In the genomic region with DNA sequence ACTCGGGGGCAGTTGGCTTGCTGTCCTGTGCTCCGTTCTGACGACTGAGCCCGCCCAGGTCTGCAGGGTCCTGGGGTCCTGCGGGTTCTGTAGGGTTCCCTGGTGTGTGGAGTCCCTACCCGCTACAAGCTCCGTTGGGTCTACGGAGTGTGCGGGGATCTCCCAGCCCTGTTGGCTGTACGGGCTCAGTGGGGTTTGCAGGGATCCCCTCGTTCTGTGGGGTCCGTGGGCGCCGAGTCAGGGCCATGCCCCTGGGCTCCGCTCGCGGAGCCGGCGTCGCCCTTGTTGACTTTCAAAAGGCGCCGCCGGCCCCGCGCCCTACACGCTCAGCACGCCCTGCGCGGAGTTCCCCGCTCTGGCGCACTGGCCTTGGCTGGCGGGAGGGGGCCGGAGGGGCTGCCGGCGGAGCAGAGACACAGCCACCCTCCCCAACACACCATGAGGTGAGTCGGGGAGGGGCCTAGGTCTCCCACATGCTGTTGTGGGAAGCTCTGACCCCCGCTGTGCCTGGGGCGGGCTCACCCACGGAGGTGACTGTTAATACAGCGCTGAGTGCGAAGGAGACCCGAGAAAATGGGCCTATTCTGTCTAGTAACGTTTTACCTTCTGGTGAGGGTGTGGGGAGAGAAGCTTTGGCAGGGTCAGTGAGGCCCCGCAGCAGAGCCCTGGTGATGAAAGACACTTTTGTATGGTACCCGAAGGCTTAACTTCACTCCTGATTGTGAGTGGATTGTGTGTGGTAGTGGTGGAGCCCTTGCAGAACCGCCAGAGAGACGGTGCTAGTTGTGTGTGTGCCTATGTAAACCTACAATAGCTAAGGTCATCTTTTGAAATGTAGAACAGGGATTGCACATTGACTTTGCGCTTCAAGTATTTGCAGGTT, we compare ENCODE assay signal across 1 cellular context.
TF ChIP-seq lines count a peak whose summit lies in the region.

No MANE protein-coding gene starts in this region.

TF ChIP-seq in HepG2, 621 proteins besides CTCF, POLR2A, EP300 and RAD21 (continued from another document and continues in another):
- TF ChIP-seq, protein P1, sequence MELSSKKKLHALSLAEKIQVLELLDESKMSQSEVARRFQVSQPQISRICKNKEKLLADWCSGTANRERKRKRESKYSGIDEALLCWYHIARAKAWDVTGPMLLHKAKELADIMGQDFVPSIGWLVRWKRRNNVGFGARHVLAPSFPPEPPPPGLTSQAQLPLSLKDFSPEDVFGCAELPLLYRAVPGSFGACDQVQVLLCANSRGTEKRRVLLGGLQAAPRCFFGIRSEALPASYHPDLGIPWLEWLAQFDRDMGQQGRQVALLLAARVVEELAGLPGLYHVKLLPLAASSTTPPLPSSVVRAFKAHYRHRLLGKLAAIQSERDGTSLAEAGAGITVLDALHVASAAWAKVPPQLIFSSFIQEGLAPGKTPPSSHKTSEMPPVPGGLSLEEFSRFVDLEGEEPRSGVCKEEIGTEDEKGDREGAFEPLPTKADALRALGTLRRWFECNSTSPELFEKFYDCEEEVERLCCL (CRISPR knock-in tag; IDR thresholded peaks at IDR 0.05; ENCODE audit: borderline replicate concordance): no peak
- TF ChIP-seq ZBTB44 (CRISPR knock-in tag; IDR thresholded peaks at IDR 0.05) (no peak), RARG (CRISPR knock-in tag; IDR thresholded peaks at IDR 0.05; ENCODE audit: low read depth) (no peak), NFE2L1 (CRISPR knock-in tag; IDR thresholded peaks at IDR 0.05; ENCODE audit: borderline replicate concordance) (no peak), HMGA1 (CRISPR knock-in tag; conservative IDR thresholded peaks at IDR 0.05) (no peak), ZNF570 (CRISPR knock-in tag; IDR thresholded peaks at IDR 0.05; ENCODE audit: borderline replicate concordance) (no peak), SOX6 (IDR thresholded peaks at IDR 0.05) (no peak), SOX6 (CRISPR knock-in tag; IDR thresholded peaks at IDR 0.05) (peak; percentile 81), IKZF1 (IDR thresholded peaks at IDR 0.05) (no peak), TEAD2 (CRISPR knock-in tag; IDR thresholded peaks at IDR 0.05) (no peak), ZNF792 (CRISPR knock-in tag; IDR thresholded peaks at IDR 0.05) (peak; percentile 84), NR2F1 (CRISPR knock-in tag; IDR thresholded peaks at IDR 0.05) (no peak; a peak in 3 of 4 replicates), FOXP4 (CRISPR knock-in tag; IDR thresholded peaks at IDR 0.05) (peak; percentile 76), BCLAF1 (IDR thresholded peaks at IDR 0.05) (no peak), ARNTL (CRISPR knock-in tag; IDR thresholded peaks at IDR 0.05) (peak; percentile 25; the same call in 1 of the 2 replicates), SMAD9 (CRISPR knock-in tag; IDR thresholded peaks at IDR 0.05) (no peak), ZNF451 (CRISPR knock-in tag; IDR thresholded peaks at IDR 0.05) (0 out of 2 replicates have a peak, but pooled peaks have one; percentile 86), NR3C1 (CRISPR knock-in tag; IDR thresholded peaks at IDR 0.05) (no peak), JARID2 (CRISPR knock-in tag; IDR thresholded peaks at IDR 0.05; ENCODE audit: insufficient replicate concordance) (no peak), ZC3H4 (CRISPR knock-in tag; IDR thresholded peaks at IDR 0.05; ENCODE audit: borderline replicate concordance) (no peak), ARNT2 (CRISPR knock-in tag; IDR thresholded peaks at IDR 0.05; ENCODE audit: low read depth) (peak; percentile 58), ATF7-NPFF (CRISPR knock-in tag; IDR thresholded peaks at IDR 0.05; ENCODE audit: low read depth) (peak; percentile 84), DBP (CRISPR knock-in tag; IDR thresholded peaks at IDR 0.05; ENCODE audit: not compliant biosample characterization) (no peak), ZSCAN9 (CRISPR knock-in tag; IDR thresholded peaks at IDR 0.05; ENCODE audit: borderline replicate concordance) (peak; percentile 70; the same call in 1 of the 2 replicates), WIZ (CRISPR knock-in tag; IDR thresholded peaks at IDR 0.05) (peak; percentile 89), TCF7L2 (IDR thresholded peaks at IDR 0.05; ENCODE audit: low read depth, low read length) (no peak), DMAP1 (CRISPR knock-in tag; IDR thresholded peaks at IDR 0.05) (peak; percentile 92), ZNF674 (CRISPR knock-in tag; IDR thresholded peaks at IDR 0.05; ENCODE audit: low read depth) (no peak), MAFF (IDR thresholded peaks at IDR 0.05; ENCODE audit: low read depth, low read length) (no peak), IKZF4 (CRISPR knock-in tag; IDR thresholded peaks at IDR 0.05; ENCODE audit: borderline replicate concordance, low read depth, not compliant biosample characterization) (no peak), NPAS2 (CRISPR knock-in tag; IDR thresholded peaks at IDR 0.05; ENCODE audit: borderline replicate concordance) (no peak), TSC22D2 (CRISPR knock-in tag; IDR thresholded peaks at IDR 0.05; ENCODE audit: borderline replicate concordance) (no peak), REXO4 (CRISPR knock-in tag; IDR thresholded peaks at IDR 0.05; ENCODE audit: borderline replicate concordance) (peak; percentile 72), SOX13 (IDR thresholded peaks at IDR 0.05) (0 out of 2 replicates have a peak, but pooled peaks have one; percentile 42), SOX13 (CRISPR knock-in tag; conservative IDR thresholded peaks at IDR 0.05 in 1 of 2, IDR thresholded peaks at IDR 0.05 in 1 of 2) (peak in 1 of 2 experiments; percentile 70; a peak in 2 of 4 replicates)
- TF ChIP-seq, protein P2, sequence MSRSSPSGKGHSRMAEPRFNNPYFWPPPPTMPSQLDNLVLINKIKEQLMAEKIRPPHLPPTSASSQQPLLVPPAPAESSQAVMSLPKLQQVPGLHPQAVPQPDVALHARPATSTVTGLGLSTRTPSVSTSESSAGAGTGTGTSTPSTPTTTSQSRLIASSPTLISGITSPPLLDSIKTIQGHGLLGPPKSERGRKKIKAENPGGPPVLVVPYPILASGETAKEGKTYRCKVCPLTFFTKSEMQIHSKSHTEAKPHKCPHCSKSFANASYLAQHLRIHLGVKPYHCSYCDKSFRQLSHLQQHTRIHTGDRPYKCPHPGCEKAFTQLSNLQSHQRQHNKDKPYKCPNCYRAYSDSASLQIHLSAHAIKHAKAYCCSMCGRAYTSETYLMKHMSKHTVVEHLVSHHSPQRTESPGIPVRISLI (CRISPR knock-in tag; IDR thresholded peaks at IDR 0.05; ENCODE audit: borderline replicate concordance): no peak
- TF ChIP-seq, protein P3, sequence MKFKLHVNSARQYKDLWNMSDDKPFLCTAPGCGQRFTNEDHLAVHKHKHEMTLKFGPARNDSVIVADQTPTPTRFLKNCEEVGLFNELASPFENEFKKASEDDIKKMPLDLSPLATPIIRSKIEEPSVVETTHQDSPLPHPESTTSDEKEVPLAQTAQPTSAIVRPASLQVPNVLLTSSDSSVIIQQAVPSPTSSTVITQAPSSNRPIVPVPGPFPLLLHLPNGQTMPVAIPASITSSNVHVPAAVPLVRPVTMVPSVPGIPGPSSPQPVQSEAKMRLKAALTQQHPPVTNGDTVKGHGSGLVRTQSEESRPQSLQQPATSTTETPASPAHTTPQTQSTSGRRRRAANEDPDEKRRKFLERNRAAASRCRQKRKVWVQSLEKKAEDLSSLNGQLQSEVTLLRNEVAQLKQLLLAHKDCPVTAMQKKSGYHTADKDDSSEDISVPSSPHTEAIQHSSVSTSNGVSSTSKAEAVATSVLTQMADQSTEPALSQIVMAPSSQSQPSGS (CRISPR knock-in tag; IDR thresholded peaks at IDR 0.05): peak; percentile 55; the same call in 1 of the 2 replicates
- TF ChIP-seq, protein P4, sequence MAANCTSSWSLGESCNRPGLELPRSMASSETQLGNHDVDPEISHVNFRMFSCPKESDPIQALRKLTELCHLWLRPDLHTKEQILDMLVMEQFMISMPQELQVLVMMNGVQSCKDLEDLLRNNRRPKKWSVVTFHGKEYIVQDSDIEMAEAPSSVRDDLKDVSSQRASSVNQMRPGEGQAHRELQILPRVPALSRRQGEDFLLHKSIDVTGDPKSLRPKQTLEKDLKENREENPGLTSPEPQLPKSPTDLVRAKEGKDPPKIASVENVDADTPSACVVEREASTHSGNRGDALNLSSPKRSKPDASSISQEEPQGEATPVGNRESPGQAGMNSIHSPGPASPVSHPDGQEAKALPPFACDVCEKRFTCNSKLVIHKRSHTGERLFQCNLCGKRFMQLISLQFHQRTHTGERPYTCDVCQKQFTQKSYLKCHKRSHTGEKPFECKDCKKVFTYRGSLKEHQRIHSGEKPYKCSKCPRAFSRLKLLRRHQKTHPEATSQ (CRISPR knock-in tag; IDR thresholded peaks at IDR 0.05; ENCODE audit: borderline replicate concordance): no peak; the same call in 1 of the 2 replicates
- TF ChIP-seq, protein P5, sequence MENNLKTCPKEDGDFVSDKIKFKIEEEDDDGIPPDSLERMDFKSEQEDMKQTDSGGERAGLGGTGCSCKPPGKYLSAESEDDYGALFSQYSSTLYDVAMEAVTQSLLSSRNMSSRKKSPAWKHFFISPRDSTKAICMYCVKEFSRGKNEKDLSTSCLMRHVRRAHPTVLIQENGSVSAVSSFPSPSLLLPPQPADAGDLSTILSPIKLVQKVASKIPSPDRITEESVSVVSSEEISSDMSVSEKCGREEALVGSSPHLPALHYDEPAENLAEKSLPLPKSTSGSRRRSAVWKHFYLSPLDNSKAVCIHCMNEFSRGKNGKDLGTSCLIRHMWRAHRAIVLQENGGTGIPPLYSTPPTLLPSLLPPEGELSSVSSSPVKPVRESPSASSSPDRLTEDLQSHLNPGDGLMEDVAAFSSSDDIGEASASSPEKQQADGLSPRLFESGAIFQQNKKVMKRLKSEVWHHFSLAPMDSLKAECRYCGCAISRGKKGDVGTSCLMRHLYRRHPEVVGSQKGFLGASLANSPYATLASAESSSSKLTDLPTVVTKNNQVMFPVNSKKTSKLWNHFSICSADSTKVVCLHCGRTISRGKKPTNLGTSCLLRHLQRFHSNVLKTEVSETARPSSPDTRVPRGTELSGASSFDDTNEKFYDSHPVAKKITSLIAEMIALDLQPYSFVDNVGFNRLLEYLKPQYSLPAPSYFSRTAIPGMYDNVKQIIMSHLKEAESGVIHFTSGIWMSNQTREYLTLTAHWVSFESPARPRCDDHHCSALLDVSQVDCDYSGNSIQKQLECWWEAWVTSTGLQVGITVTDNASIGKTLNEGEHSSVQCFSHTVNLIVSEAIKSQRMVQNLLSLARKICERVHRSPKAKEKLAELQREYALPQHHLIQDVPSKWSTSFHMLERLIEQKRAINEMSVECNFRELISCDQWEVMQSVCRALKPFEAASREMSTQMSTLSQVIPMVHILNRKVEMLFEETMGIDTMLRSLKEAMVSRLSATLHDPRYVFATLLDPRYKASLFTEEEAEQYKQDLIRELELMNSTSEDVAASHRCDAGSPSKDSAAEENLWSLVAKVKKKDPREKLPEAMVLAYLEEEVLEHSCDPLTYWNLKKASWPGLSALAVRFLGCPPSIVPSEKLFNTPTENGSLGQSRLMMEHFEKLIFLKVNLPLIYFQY (CRISPR knock-in tag; IDR thresholded peaks at IDR 0.05; ENCODE audit: borderline replicate concordance): peak; percentile 85; the same call in 1 of the 2 replicates
